15 cellular contexts compared by ENCODE assay signal in the genomic region with DNA sequence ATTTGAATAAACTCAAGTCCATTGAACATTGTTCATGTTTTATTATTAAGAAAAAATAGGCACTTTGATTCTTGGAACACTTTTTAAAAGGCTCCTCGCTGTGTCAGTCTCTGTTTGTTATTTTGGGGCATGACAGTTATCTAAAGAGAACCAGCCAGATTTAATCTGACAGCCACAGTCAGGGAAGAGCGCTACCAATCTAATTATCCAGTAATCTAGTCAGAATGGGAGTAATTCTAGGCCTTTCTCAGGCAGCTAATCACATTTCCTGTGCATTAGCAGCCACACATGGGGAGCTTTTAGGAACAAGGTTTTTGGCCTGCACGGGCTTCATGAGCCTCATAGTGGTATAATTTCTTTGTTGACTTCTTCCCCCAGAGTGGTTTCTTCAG.
DNase-seq lines count a peak whose midpoint lies in the region; FAIRE-seq and TF ChIP-seq lines count a peak whose summit lies in the region.
"Had no signal": no experiment of that assay in that cellular context is flagged by ENCODE, and none has a peak within 500 bp of the region (broad histone marks: within the 10 kb centered on the region; RNA-seq: fewer than 3 reads in every experiment).

No MANE protein-coding gene starts in this region.

- H2AFZ ChIP-seq in GM23248 = no peak overlapping the region

- H3K4me2 ChIP-seq in GM23248 (ENCODE audit: unreplicated experiment) (no peak overlapping the region), skeletal muscle satellite cell (ENCODE audit: low read length) (peak overlapping the region; percentile 31)

- no peaks in the 10 kb centered on the region for H4K20me1 ChIP-seq in GM23248 (ENCODE audit: insufficient read depth)

- H3K36me3 ChIP-seq in GM23248 (ENCODE audit: low read depth) (no peaks in the 10 kb centered on the region), WERI-Rb-1 (no peaks in the 10 kb centered on the region), skeletal muscle satellite cell (ENCODE audit: insufficient read depth, low read length) (no peaks in the 10 kb centered on the region)

- H3K27ac ChIP-seq in GM23248 = peak overlapping the region; percentile 31
- peak overlapping the region; percentile 63 for H3K27ac ChIP-seq in WERI-Rb-1

- DNase-seq in GM23248 (no peak), WERI-Rb-1 (peak; percentile 55), left kidney (ENCODE audit: low read depth, low spot score) (peak; percentile 53), activated gamma-delta T cell (lab: John Stamatoyannopoulos, UW) (no peak), GM19238 (ENCODE audit: insufficient read length, low spot score) (no peak), urothelium cell line (ENCODE audit: low spot score) (no peak), HK-2 (ENCODE audit: unreplicated experiment) (no peak)
- DNase-seq: C1 segment of cervical spinal cord; NCI-H187 treated with DMSO at 0.1 percent for 48 hours; NK-92 treated with Interleukin-12 subunit alpha and Interleukin-12 subunit beta, amount 100 ng/mL, for 24 hours; stimulated activated CD4-positive, alpha-beta T cell treated with anti-CD3 and anti-CD28 coated beads, Interleukin-15, amount 100 ng/mL, for 24 hours; T-helper 9 cell had no signal

- H3K9me3 ChIP-seq in GM23248 (ENCODE audit: low read depth) (no peaks in the 10 kb centered on the region), WERI-Rb-1 (ENCODE audit: severe bottlenecking) (no peaks in the 10 kb centered on the region), skeletal muscle satellite cell (replicated peaks; ENCODE audit: low read length) (no peaks in the 10 kb centered on the region)

- no peak for TF ChIP-seq CTCF in WERI-Rb-1 (IDR thresholded peaks at IDR 0.05; ENCODE audit: low read depth, low read length)

- no peaks in the 10 kb centered on the region for H3K9me2 ChIP-seq in GM23248 (ENCODE audit: insufficient read depth)

- FAIRE-seq in urothelium cell line (lab: Jason Lieb, UNC) = no peak
- FAIRE-seq: GM12891, HTR-8/SVneo had no signal

- 94 to 96% methylated on average over 3 of the region's 3 CpGs for WGBS in GM23248 (ENCODE audit: low coverage in 1 of 2, low lambda C conversion rate in 2 of 2, missing lambda C conversion rate in 2 of 2), 2 experiments

- H3K27me3 ChIP-seq in GM23248 (replicated peaks; ENCODE audit: insufficient read depth) (no peaks in the 10 kb centered on the region), WERI-Rb-1 (ENCODE audit: insufficient read depth, low read depth, severe bottlenecking) (no peaks in the 10 kb centered on the region), skeletal muscle satellite cell (ENCODE audit: control insufficient read depth, insufficient read depth, low read length) (no peaks in the 10 kb centered on the region)

- peaks cover 41% of the 10 kb centered on the region for H3K4me1 ChIP-seq in GM23248 (ENCODE audit: insufficient read depth)
- H3K4me1 ChIP-seq in skeletal muscle satellite cell (ENCODE audit: control insufficient read depth, insufficient read depth, low read length) = peaks cover 29% of the 10 kb centered on the region

- in situ Hi-C loops in GM23248 (cut with MboI) = no loop called here

- H3K9ac ChIP-seq in GM23248 (no peak overlapping the region), skeletal muscle satellite cell (ENCODE audit: low read depth, low read length) (peak overlapping the region; percentile 23)

- H3K79me2 ChIP-seq in GM23248 (ENCODE audit: insufficient read depth) = peaks cover 51% of the 10 kb centered on the region

- H3K4me3 ChIP-seq in GM23248 (no peak overlapping the region), WERI-Rb-1 (ENCODE audit: low read depth, low read length) (no peak overlapping the region), skeletal muscle satellite cell (ENCODE audit: low read length) (no peak overlapping the region)

- H3F3A ChIP-seq in GM23248 (ENCODE audit: insufficient read depth) = peaks cover 38% of the 10 kb centered on the region

Comparison
In these comparisons a context has a peak if more than half of its experiments do, and no peak if none do; other contexts are left out.
1. DNase-seq: peak in WERI-Rb-1 (single experiment) and left kidney (single experiment); none in GM23248 (single experiment), activated gamma-delta T cell (single experiment), GM19238 (single experiment), urothelium cell line (single experiment) and HK-2 (single experiment).